18 cellular contexts compared by ENCODE assay signal in the genomic region with DNA sequence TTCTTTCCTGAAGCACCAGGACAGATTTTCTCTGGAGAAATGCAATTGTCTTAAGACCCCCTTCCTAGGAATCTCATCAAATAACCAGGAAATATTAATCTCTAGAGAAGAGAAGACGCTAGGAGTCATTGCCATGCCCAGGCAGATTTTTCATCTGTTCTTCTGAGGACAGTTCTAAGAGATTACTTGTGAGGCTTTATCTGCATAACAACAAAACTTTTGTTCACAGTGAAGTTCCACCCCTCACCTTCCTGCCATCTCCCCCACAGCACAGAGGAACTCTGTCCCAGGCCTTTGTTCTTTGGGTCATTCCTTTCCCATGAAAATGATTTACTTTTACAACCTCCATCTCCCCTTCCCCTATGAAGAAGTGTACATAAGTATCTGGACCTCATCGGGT.
DNase-seq lines count a peak whose midpoint lies in the region; ATAC-seq and TF ChIP-seq lines count a peak whose summit lies in the region.
"Had no signal": no experiment of that assay in that cellular context is flagged by ENCODE, and none has a peak within 500 bp of the region (broad histone marks: within the 10 kb centered on the region; RNA-seq: fewer than 3 reads in every experiment).

No MANE protein-coding gene starts in this region.

- H3K4me2 ChIP-seq in GM23338, result peak overlapping the region; percentile 55
- H3K4me2 ChIP-seq: BLaER1 treated with 17β-estradiol and CSF1 and Interleukin-3, amounts not matched to agents 10 nM and 100 nM had no signal

- H3K36me3 ChIP-seq in GM23338 (ENCODE audit: insufficient read depth) (peaks cover 3% of the 10 kb centered on the region; the same call in 1 of the 2 replicates), NT2/D1 (ENCODE audit: insufficient read depth, insufficient read length, low read length) (no peaks in the 10 kb centered on the region), endodermal cell (ENCODE audit: control insufficient read depth, insufficient read depth, low read length) (no peaks in the 10 kb centered on the region)
- H3K36me3 ChIP-seq: BLaER1 treated with 17β-estradiol and CSF1 and Interleukin-3, amounts not matched to agents 10 nM and 100 nM had no signal

- H3K9me3 ChIP-seq in NT2/D1 (ENCODE audit: insufficient read depth, low read length) (peaks cover 35% of the 10 kb centered on the region), endodermal cell (ENCODE audit: control insufficient read depth, low read length) (peaks cover 36% of the 10 kb centered on the region), right cardiac atrium (ENCODE audit: control insufficient read depth, low read length) (peaks cover 2% of the 10 kb centered on the region)

- peak overlapping the region; percentile 46 for H3K27ac ChIP-seq in GM23338 (ENCODE audit: low read depth)
- no peak overlapping the region for H3K27ac ChIP-seq in endodermal cell (ENCODE audit: low read depth, low read length)
- no peak overlapping the region for H3K27ac ChIP-seq in right cardiac atrium (ENCODE audit: low read length)
- H3K27ac ChIP-seq: BLaER1 treated with 17β-estradiol and CSF1 and Interleukin-3, amounts not matched to agents 10 nM and 100 nM; HL-60 had no signal

- TF ChIP-seq CTCF in GM23338 (conservative IDR thresholded peaks at IDR 0.05; ENCODE audit: low read depth in 2 of 2) (no peak), endodermal cell (conservative IDR thresholded peaks at IDR 0.05) (no peak), neural crest cell (conservative IDR thresholded peaks at IDR 0.05) (no peak), GM10248 (IDR thresholded peaks at IDR 0.05; ENCODE audit: control extremely low read depth, extremely low read depth, low read depth, missing control alignments) (no peak)

- H3K4me3 ChIP-seq in GM23338, result peak overlapping the region; percentile 20
- no peak overlapping the region for H3K4me3 ChIP-seq in NT2/D1 (ENCODE audit: insufficient read length, low read depth)
- peak overlapping the region; percentile 2 for H3K4me3 ChIP-seq in endodermal cell (ENCODE audit: low read length)
- H3K4me3 ChIP-seq in right cardiac atrium (ENCODE audit: low read length), result no peak overlapping the region
- H3K4me3 ChIP-seq: BLaER1 treated with 17β-estradiol and CSF1 and Interleukin-3, amounts not matched to agents 10 nM and 100 nM had no signal

- CTCF ChIA-PET in GM10248 (lab: Yijun Ruan, JAX), result interaction anchor here (2.0 kb wide), 1 partner anchor 9 kb away, joined by 13 read pairs; no protein-coding TSS in a partner anchor

- H3F3A ChIP-seq in GM23338 (replicated peaks; ENCODE audit: low read depth), result no peaks in the 10 kb centered on the region

- H3K27me3 Mint-ChIP-seq in GM23338 (ENCODE audit: insufficient read depth, low read depth, poor library complexity) (peaks cover 3% of the 10 kb centered on the region), endodermal cell (ENCODE audit: insufficient read depth) (no peaks in the 10 kb centered on the region), neural crest cell (ENCODE audit: low read depth) (no peaks in the 10 kb centered on the region)
- H3K27me3 Mint-ChIP-seq: IgD-negative memory B cell had no signal

- H3K9me2 ChIP-seq in GM23338 (ENCODE audit: insufficient read depth), result no peaks in the 10 kb centered on the region

- POLR2A ChIA-PET in GM10248 (lab: Yijun Ruan, JAX), result no interaction called here

- H3K79me2 ChIP-seq in GM23338 (replicated peaks; ENCODE audit: insufficient read depth), result no peaks in the 10 kb centered on the region

- no peak overlapping the region for H2AFZ ChIP-seq in GM23338

- H3K27me3 ChIP-seq in GM23338 (ENCODE audit: insufficient read depth) (no peaks in the 10 kb centered on the region), NT2/D1 (ENCODE audit: insufficient read depth, insufficient read length) (no peaks in the 10 kb centered on the region), endodermal cell (ENCODE audit: control insufficient read depth, insufficient read depth, low read length, poor library complexity, severe bottlenecking) (no peaks in the 10 kb centered on the region), right cardiac atrium (ENCODE audit: control insufficient read depth, insufficient read depth) (no peaks in the 10 kb centered on the region)
- H3K27me3 ChIP-seq: BLaER1 treated with 17β-estradiol and CSF1 and Interleukin-3, amounts not matched to agents 10 nM and 100 nM had no signal

- WGBS in endodermal cell (ENCODE audit: insufficient coverage in 1 of 2, insufficient read length in 1 of 2), 2 experiments, result 67 to 78% methylated on average over 1 to 2 of the region's 2 CpGs
- WGBS in right cardiac atrium, result 69% methylated on average over 2 of the region's 2 CpGs

- peak; percentile 53 for DNase-seq in GM23338 (ENCODE audit: low spot score)
- peak; percentile 48 for DNase-seq in NT2/D1 (ENCODE audit: low read depth, low spot score)
- DNase-seq in endodermal cell, result no peak
- no peak for DNase-seq in neural crest cell (ENCODE audit: low read depth, low spot score)
- no peak for DNase-seq in GM10248 (ENCODE audit: extremely low spot score)
- no peak for DNase-seq in T1000 (lab: John Stamatoyannopoulos, UW)
- DNase-seq in iPS-NIHi7 (ENCODE audit: extremely low spot score), result no peak
- DNase-seq in right cardiac atrium, result no peak
- DNase-seq: ACHN; Calu3; CD4-positive, CD25-positive, alpha-beta regulatory T cell; DMS 273 treated with DMSO at 0.1 percent for 48 hours; GOT3; HCEC 1CT; HFFc6 had no signal

- H3K27ac Mint-ChIP-seq in GM23338 (peak overlapping the region; percentile 90), endodermal cell (peak overlapping the region; percentile 36), neural crest cell (ENCODE audit: unreplicated experiment) (no peak overlapping the region)
- H3K27ac Mint-ChIP-seq: HFFc6, IgD-negative memory B cell had no signal

- peaks cover 40% of the 10 kb centered on the region for H3K4me1 Mint-ChIP-seq in GM23338
- H3K4me1 Mint-ChIP-seq in endodermal cell, result peaks cover 20% of the 10 kb centered on the region
- H3K4me1 Mint-ChIP-seq in neural crest cell, result peaks cover 21% of the 10 kb centered on the region
- H3K4me1 Mint-ChIP-seq: CD4-positive, CD25-positive, alpha-beta regulatory T cell; IgD-negative memory B cell had no signal

- intact Hi-C loops in right cardiac atrium (cut with DNase I), result no loop called here

- no peaks in the 10 kb centered on the region for H4K20me1 ChIP-seq in GM23338 (replicated peaks; ENCODE audit: insufficient read depth)
- H4K20me1 ChIP-seq: BLaER1 treated with 17β-estradiol and CSF1 and Interleukin-3, amounts not matched to agents 10 nM and 100 nM had no signal

- H3K9ac ChIP-seq in NT2/D1 (ENCODE audit: insufficient read length, low read depth) (peak overlapping the region; percentile 29), endodermal cell (ENCODE audit: extremely low read depth, low read length, poor library complexity, severe bottlenecking) (no peak overlapping the region)
- H3K9ac ChIP-seq: BLaER1 treated with 17β-estradiol and CSF1 and Interleukin-3, amounts not matched to agents 10 nM and 100 nM had no signal

- H3K4me3 Mint-ChIP-seq in GM23338, result peak overlapping the region; percentile 20; the same call in 2 of the 3 replicates
- H3K4me3 Mint-ChIP-seq in endodermal cell, result no peak overlapping the region
- peak overlapping the region; percentile 43 for H3K4me3 Mint-ChIP-seq in neural crest cell
- H3K4me3 Mint-ChIP-seq: CD4-positive, CD25-positive, alpha-beta regulatory T cell; HFFc6; IgD-negative memory B cell had no signal

- H3K4me1 ChIP-seq in GM23338 (ENCODE audit: insufficient read depth) (peaks cover 26% of the 10 kb centered on the region), NT2/D1 (ENCODE audit: insufficient read depth, insufficient read length) (no peaks in the 10 kb centered on the region), endodermal cell (ENCODE audit: control insufficient read depth, insufficient read depth, low read length) (no peaks in the 10 kb centered on the region), right cardiac atrium (ENCODE audit: control insufficient read depth, insufficient read depth, low read length) (no peaks in the 10 kb centered on the region)
- H3K4me1 ChIP-seq: BLaER1 treated with 17β-estradiol and CSF1 and Interleukin-3, amounts not matched to agents 10 nM and 100 nM had no signal

- ATAC-seq in GM23338, result peak; percentile 78
- ATAC-seq in right cardiac atrium, result no peak

- H3K36me3 Mint-ChIP-seq in GM23338 (ENCODE audit: low read depth), result peaks cover 31% of the 10 kb centered on the region
- peaks cover 16% of the 10 kb centered on the region for H3K36me3 Mint-ChIP-seq in endodermal cell (ENCODE audit: low read depth)
- peaks cover 12% of the 10 kb centered on the region for H3K36me3 Mint-ChIP-seq in neural crest cell (ENCODE audit: low read depth)

- H3K9me3 Mint-ChIP-seq in GM23338 (peaks cover 28% of the 10 kb centered on the region), endodermal cell (peaks cover 30% of the 10 kb centered on the region), neural crest cell (peaks cover 17% of the 10 kb centered on the region)

Comparison
In these comparisons a context has a peak if more than half of its experiments do, and no peak if none do; other contexts are left out.
1. DNase-seq: peak in GM23338 (single experiment) and NT2/D1 (single experiment); none in endodermal cell (single experiment), neural crest cell (single experiment), GM10248 (single experiment), T1000 (single experiment), iPS-NIHi7 (single experiment) and right cardiac atrium (0 of 3).
2. H3K4me3 ChIP-seq: peak in GM23338 (single experiment) and endodermal cell (single experiment); none in NT2/D1 (single experiment) and right cardiac atrium (single experiment).